ENCODE assay signal across 1 cellular context in the genomic region with DNA sequence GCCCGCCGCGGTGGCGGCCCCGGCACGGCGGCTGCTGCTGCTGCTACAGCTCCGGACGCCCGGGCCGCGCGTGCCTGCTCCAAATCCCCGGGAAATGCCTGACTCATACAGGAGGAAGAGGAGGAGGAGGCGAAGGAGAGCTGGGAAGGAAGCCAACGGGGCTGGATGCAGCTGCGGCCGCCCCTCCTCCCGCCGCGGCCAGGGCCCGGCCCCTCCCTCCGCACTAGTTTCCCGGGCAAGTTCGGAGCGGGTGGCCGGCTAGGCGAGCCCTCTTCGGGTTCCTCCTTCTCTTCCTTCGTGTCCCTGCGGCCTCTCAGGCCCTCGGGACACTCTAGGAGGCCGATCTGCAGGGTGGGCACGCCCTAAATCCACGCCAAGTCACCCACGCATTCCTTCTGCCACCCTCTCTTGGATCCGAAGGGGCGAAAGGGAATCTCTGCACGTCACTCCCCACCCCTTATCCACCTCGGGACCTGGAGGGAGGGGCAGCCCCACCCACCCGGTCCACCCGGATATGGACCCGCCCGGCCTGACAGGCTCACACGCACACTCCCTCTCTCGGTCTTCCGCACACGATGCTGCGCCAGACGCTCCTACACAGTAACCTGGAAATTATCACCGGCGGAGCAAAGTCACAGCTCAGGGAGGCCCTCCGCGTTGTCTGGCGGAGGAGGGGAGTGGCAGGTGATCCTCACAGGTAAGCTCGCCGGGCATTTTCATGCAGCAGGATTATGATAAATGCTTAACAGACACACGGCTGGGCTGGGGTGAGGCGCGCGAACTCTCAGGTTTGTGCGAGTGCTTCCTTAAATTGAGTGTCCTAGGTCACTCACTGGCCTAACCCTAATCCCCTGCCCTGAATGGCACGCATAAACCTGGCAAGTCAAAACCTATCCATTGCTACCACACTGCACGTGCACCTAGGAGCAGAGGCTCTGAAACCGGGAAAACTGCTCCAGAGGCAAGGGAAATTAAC.
TF ChIP-seq lines count a peak whose summit lies in the region.

A gene with protein sequence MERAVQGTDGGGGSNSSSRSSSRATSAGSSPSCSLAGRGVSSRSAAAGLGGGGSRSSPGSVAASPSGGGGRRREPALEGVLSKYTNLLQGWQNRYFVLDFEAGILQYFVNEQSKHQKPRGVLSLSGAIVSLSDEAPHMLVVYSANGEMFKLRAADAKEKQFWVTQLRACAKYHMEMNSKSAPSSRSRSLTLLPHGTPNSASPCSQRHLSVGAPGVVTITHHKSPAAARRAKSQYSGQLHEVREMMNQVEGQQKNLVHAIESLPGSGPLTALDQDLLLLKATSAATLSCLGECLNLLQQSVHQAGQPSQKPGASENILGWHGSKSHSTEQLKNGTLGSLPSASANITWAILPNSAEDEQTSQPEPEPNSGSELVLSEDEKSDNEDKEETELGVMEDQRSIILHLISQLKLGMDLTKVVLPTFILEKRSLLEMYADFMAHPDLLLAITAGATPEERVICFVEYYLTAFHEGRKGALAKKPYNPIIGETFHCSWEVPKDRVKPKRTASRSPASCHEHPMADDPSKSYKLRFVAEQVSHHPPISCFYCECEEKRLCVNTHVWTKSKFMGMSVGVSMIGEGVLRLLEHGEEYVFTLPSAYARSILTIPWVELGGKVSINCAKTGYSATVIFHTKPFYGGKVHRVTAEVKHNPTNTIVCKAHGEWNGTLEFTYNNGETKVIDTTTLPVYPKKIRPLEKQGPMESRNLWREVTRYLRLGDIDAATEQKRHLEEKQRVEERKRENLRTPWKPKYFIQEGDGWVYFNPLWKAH (minus strand): TSS at position 57 of the 976 bp plus-strand sequence. CDS start 83 bp downstream, outside the sequence.
A gene (plus strand): TSS at position 545 of the 976 bp plus-strand sequence. CDS start 7,330 bp downstream, outside the sequence.

TF ChIP-seq in HepG2, 621 proteins besides CTCF, POLR2A, EP300 and RAD21 (continued from another document and continues in another):
- TF ChIP-seq, protein P1, sequence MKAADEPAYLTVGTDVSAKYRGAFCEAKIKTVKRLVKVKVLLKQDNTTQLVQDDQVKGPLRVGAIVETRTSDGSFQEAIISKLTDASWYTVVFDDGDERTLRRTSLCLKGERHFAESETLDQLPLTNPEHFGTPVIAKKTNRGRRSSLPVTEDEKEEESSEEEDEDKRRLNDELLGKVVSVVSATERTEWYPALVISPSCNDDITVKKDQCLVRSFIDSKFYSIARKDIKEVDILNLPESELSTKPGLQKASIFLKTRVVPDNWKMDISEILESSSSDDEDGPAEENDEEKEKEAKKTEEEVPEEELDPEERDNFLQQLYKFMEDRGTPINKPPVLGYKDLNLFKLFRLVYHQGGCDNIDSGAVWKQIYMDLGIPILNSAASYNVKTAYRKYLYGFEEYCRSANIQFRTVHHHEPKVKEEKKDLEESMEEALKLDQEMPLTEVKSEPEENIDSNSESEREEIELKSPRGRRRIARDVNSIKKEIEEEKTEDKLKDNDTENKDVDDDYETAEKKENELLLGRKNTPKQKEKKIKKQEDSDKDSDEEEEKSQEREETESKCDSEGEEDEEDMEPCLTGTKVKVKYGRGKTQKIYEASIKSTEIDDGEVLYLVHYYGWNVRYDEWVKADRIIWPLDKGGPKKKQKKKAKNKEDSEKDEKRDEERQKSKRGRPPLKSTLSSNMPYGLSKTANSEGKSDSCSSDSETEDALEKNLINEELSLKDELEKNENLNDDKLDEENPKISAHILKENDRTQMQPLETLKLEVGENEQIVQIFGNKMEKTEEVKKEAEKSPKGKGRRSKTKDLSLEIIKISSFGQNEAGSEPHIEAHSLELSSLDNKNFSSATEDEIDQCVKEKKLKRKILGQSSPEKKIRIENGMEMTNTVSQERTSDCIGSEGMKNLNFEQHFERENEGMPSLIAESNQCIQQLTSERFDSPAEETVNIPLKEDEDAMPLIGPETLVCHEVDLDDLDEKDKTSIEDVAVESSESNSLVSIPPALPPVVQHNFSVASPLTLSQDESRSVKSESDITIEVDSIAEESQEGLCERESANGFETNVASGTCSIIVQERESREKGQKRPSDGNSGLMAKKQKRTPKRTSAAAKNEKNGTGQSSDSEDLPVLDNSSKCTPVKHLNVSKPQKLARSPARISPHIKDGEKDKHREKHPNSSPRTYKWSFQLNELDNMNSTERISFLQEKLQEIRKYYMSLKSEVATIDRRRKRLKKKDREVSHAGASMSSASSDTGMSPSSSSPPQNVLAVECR (CRISPR knock-in tag; IDR thresholded peaks at IDR 0.05; ENCODE audit: borderline replicate concordance), result peak; percentile 20
- TF ChIP-seq, protein P2, sequence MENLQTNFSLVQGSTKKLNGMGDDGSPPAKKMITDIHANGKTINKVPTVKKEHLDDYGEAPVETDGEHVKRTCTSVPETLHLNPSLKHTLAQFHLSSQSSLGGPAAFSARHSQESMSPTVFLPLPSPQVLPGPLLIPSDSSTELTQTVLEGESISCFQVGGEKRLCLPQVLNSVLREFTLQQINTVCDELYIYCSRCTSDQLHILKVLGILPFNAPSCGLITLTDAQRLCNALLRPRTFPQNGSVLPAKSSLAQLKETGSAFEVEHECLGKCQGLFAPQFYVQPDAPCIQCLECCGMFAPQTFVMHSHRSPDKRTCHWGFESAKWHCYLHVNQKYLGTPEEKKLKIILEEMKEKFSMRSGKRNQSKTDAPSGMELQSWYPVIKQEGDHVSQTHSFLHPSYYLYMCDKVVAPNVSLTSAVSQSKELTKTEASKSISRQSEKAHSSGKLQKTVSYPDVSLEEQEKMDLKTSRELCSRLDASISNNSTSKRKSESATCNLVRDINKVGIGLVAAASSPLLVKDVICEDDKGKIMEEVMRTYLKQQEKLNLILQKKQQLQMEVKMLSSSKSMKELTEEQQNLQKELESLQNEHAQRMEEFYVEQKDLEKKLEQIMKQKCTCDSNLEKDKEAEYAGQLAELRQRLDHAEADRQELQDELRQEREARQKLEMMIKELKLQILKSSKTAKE (CRISPR knock-in tag; IDR thresholded peaks at IDR 0.05; ENCODE audit: borderline replicate concordance), result no peak
- TF ChIP-seq, protein P3, sequence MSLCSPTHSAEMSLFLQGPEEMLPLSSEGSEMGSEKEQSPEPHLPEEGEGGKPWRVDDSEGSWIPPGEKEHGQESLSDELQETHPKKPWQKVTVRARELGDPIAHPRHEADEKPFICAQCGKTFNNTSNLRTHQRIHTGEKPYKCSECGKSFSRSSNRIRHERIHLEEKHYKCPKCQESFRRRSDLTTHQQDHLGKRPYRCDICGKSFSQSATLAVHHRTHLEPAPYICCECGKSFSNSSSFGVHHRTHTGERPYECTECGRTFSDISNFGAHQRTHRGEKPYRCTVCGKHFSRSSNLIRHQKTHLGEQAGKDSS (CRISPR knock-in tag; IDR thresholded peaks at IDR 0.05; ENCODE audit: borderline replicate concordance, low read depth), result no peak
- TF ChIP-seq ZNF737 (CRISPR knock-in tag; IDR thresholded peaks at IDR 0.05; ENCODE audit: borderline replicate concordance) (no peak), NCOA5 (CRISPR knock-in tag; IDR thresholded peaks at IDR 0.05) (no peak), ZFP36L2 (CRISPR knock-in tag; IDR thresholded peaks at IDR 0.05) (no peak), RFX5 (IDR thresholded peaks at IDR 0.05; ENCODE audit: low read depth, low read length) (no peak), STAG1 (CRISPR knock-in tag; IDR thresholded peaks at IDR 0.05) (no peak), ZZZ3 (CRISPR knock-in tag; IDR thresholded peaks at IDR 0.05; ENCODE audit: borderline replicate concordance) (no peak), ZNF572 (CRISPR knock-in tag; IDR thresholded peaks at IDR 0.05) (no peak), FOSL1 (CRISPR knock-in tag; IDR thresholded peaks at IDR 0.05; ENCODE audit: borderline replicate concordance) (no peak; the same call in 1 of the 2 replicates), RXRB (CRISPR knock-in tag; IDR thresholded peaks at IDR 0.05; ENCODE audit: borderline replicate concordance) (no peak), ZNF350 (CRISPR knock-in tag; IDR thresholded peaks at IDR 0.05; ENCODE audit: borderline replicate concordance, low read depth) (no peak; the same call in 1 of the 2 replicates), CCDC6 (CRISPR knock-in tag; IDR thresholded peaks at IDR 0.05) (no peak; the same call in 1 of the 2 replicates), ZFP90 (CRISPR knock-in tag; IDR thresholded peaks at IDR 0.05; ENCODE audit: borderline replicate concordance) (no peak), MXD4 (CRISPR knock-in tag; IDR thresholded peaks at IDR 0.05) (no peak; the same call in 1 of the 2 replicates), ZNF577 (CRISPR knock-in tag; IDR thresholded peaks at IDR 0.05; ENCODE audit: borderline replicate concordance, low read depth) (no peak), SMARCC2 (IDR thresholded peaks at IDR 0.05) (no peak), ZNF230 (CRISPR knock-in tag; IDR thresholded peaks at IDR 0.05) (no peak), IRF2 (CRISPR knock-in tag; IDR thresholded peaks at IDR 0.05) (0 out of 2 replicates have a peak, but pooled peaks have one; percentile 24), MED1 (CRISPR knock-in tag; IDR thresholded peaks at IDR 0.05) (peak; percentile 13; the same call in 1 of the 2 replicates), ZNF564 (CRISPR knock-in tag; IDR thresholded peaks at IDR 0.05) (no peak), ZNF446 (CRISPR knock-in tag; IDR thresholded peaks at IDR 0.05) (peak; percentile 81; the same call in 1 of the 2 replicates), NFE2 (CRISPR knock-in tag; IDR thresholded peaks at IDR 0.05) (no peak), KAT2B (IDR thresholded peaks at IDR 0.05; ENCODE audit: borderline replicate concordance, low read depth, low read length) (no peak), ZIK1 (CRISPR knock-in tag; IDR thresholded peaks at IDR 0.05; ENCODE audit: borderline replicate concordance, low read depth) (no peak), MAF1 (CRISPR knock-in tag; IDR thresholded peaks at IDR 0.05; ENCODE audit: borderline replicate concordance) (no peak), RARG (CRISPR knock-in tag; IDR thresholded peaks at IDR 0.05; ENCODE audit: low read depth) (no peak), ZNF430 (CRISPR knock-in tag; IDR thresholded peaks at IDR 0.05) (no peak)
- TF ChIP-seq, protein P4, sequence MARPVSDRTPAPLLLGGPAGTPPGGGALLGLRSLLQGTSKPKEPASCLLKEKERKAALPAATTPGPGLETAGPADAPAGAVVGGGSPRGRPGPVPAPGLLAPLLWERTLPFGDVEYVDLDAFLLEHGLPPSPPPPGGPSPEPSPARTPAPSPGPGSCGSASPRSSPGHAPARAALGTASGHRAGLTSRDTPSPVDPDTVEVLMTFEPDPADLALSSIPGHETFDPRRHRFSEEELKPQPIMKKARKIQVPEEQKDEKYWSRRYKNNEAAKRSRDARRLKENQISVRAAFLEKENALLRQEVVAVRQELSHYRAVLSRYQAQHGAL (CRISPR knock-in tag; IDR thresholded peaks at IDR 0.05; ENCODE audit: not compliant biosample characterization), result no peak
- TF ChIP-seq, protein P5, sequence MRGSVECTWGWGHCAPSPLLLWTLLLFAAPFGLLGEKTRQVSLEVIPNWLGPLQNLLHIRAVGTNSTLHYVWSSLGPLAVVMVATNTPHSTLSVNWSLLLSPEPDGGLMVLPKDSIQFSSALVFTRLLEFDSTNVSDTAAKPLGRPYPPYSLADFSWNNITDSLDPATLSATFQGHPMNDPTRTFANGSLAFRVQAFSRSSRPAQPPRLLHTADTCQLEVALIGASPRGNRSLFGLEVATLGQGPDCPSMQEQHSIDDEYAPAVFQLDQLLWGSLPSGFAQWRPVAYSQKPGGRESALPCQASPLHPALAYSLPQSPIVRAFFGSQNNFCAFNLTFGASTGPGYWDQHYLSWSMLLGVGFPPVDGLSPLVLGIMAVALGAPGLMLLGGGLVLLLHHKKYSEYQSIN (CRISPR knock-in tag; IDR thresholded peaks at IDR 0.05; ENCODE audit: borderline replicate concordance), result no peak
- TF ChIP-seq, protein P6, sequence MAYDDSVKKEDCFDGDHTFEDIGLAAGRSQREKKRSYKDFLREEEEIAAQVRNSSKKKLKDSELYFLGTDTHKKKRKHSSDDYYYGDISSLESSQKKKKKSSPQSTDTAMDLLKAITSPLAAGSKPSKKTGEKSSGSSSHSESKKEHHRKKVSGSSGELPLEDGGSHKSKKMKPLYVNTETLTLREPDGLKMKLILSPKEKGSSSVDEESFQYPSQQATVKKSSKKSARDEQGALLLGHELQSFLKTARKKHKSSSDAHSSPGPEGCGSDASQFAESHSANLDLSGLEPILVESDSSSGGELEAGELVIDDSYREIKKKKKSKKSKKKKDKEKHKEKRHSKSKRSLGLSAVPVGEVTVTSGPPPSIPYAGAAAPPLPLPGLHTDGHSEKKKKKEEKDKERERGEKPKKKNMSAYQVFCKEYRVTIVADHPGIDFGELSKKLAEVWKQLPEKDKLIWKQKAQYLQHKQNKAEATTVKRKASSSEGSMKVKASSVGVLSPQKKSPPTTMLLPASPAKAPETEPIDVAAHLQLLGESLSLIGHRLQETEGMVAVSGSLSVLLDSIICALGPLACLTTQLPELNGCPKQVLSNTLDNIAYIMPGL (CRISPR knock-in tag; IDR thresholded peaks at IDR 0.05; ENCODE audit: borderline replicate concordance in 1 of 2, low read depth in 1 of 2), result 0 out of 4 replicates have a peak, but pooled peaks of 1 of the 2 experiments have one; percentile 42
- TF ChIP-seq, protein P7, sequence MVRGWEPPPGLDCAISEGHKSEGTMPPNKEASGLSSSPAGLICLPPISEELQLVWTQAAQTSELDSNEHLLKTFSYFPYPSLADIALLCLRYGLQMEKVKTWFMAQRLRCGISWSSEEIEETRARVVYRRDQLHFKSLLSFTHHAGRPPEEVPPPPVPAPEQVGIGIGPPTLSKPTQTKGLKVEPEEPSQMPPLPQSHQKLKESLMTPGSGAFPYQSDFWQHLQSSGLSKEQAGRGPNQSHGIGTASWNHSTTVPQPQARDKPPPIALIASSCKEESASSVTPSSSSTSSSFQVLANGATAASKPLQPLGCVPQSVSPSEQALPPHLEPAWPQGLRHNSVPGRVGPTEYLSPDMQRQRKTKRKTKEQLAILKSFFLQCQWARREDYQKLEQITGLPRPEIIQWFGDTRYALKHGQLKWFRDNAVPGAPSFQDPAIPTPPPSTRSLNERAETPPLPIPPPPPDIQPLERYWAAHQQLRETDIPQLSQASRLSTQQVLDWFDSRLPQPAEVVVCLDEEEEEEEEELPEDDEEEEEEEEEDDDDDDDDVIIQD (CRISPR knock-in tag; IDR thresholded peaks at IDR 0.05; ENCODE audit: low read depth), result no peak
- TF ChIP-seq, protein P8, sequence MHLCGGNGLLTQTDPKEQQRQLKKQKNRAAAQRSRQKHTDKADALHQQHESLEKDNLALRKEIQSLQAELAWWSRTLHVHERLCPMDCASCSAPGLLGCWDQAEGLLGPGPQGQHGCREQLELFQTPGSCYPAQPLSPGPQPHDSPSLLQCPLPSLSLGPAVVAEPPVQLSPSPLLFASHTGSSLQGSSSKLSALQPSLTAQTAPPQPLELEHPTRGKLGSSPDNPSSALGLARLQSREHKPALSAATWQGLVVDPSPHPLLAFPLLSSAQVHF (CRISPR knock-in tag; IDR thresholded peaks at IDR 0.05), result no peak
- TF ChIP-seq, protein P9, sequence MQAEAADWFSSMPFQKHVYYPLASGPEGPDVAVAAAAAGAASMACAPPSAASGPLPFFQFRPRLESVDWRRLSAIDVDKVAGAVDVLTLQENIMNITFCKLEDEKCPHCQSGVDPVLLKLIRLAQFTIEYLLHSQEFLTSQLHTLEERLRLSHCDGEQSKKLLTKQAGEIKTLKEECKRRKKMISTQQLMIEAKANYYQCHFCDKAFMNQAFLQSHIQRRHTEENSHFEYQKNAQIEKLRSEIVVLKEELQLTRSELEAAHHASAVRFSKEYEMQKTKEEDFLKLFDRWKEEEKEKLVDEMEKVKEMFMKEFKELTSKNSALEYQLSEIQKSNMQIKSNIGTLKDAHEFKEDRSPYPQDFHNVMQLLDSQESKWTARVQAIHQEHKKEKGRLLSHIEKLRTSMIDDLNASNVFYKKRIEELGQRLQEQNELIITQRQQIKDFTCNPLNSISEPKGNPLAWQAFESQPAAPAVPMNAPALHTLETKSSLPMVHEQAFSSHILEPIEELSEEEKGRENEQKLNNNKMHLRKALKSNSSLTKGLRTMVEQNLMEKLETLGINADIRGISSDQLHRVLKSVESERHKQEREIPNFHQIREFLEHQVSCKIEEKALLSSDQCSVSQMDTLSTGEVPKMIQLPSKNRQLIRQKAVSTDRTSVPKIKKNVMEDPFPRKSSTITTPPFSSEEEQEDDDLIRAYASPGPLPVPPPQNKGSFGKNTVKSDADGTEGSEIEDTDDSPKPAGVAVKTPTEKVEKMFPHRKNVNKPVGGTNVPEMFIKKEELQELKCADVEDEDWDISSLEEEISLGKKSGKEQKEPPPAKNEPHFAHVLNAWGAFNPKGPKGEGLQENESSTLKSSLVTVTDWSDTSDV (CRISPR knock-in tag; IDR thresholded peaks at IDR 0.05), result no peak
